In genomic region chr16:83689385-83689831, GRCh38 we compare ENCODE assay signal across 8 cellular contexts.
A peak's percentile ranks its signal among the peaks of the same experiment; 100 is the strongest.
DNase-seq lines count a peak whose midpoint lies in the region; ATAC-seq and TF ChIP-seq lines count a peak whose summit lies in the region.

No MANE protein-coding gene starts in this region.

- no peaks in the 10 kb centered on the region for H3K27me3 ChIP-seq in kidney epithelial cell (ENCODE audit: control insufficient read depth, insufficient read depth, low read length)
- no peaks in the 10 kb centered on the region for H3K27me3 ChIP-seq in naive thymus-derived CD4-positive, alpha-beta T cell (ENCODE audit: control insufficient read depth in 2 of 2, insufficient read depth in 2 of 2, low read length in 2 of 2)

- no peak overlapping the region for H3K4me3 Mint-ChIP-seq in activated T-helper 17 cell treated with anti-CD3 and anti-CD28 coated beads, Interleukin-2, amount 50 U/mL, for 72 hours
- H3K4me3 Mint-ChIP-seq in naive thymus-derived CD4-positive, alpha-beta T cell = no peak overlapping the region

- no peak overlapping the region for H3K4me3 ChIP-seq in kidney epithelial cell (ENCODE audit: low read depth, low read length)
- H3K4me3 ChIP-seq in naive thymus-derived CD4-positive, alpha-beta T cell (ENCODE audit: low read length) = no peak overlapping the region

- no peaks in the 10 kb centered on the region for H3K36me3 Mint-ChIP-seq in activated T-helper 17 cell treated with anti-CD3 and anti-CD28 coated beads, Interleukin-2, amount 50 U/mL, for 72 hours (ENCODE audit: low read depth)
- no peaks in the 10 kb centered on the region for H3K36me3 Mint-ChIP-seq in naive thymus-derived CD4-positive, alpha-beta T cell

- POLR2A ChIA-PET in naive thymus-derived CD4-positive, alpha-beta T cell (lab: Charles Lee) = no interaction called here

- H3K4me1 Mint-ChIP-seq in activated T-helper 17 cell treated with anti-CD3 and anti-CD28 coated beads, Interleukin-2, amount 50 U/mL, for 72 hours = no peaks in the 10 kb centered on the region
- no peaks in the 10 kb centered on the region for H3K4me1 Mint-ChIP-seq in naive thymus-derived CD4-positive, alpha-beta T cell

- TF ChIP-seq CTCF in kidney epithelial cell (IDR thresholded peaks at IDR 0.05; ENCODE audit: insufficient read depth, low read length, poor library complexity, severe bottlenecking) = no peak

- peaks cover 19% of the 10 kb centered on the region for H3K27me3 Mint-ChIP-seq in activated T-helper 17 cell treated with anti-CD3 and anti-CD28 coated beads, Interleukin-2, amount 50 U/mL, for 72 hours
- H3K27me3 Mint-ChIP-seq in naive thymus-derived CD4-positive, alpha-beta T cell = peaks cover 0 to 20% (median 4%) of the 10 kb centered on the region in 5 donors

- no peaks in the 10 kb centered on the region for H3K4me1 ChIP-seq in naive thymus-derived CD4-positive, alpha-beta T cell (ENCODE audit: control insufficient read depth in 2 of 2, insufficient read depth in 2 of 2, low read length in 2 of 2)

- DNase-seq in EL (peak; percentile 97), kidney epithelial cell (ENCODE audit: low read depth) (peak; percentile 98), NCI-H146 treated with DMSO at 0.1 percent for 48 hours (lab: John Stamatoyannopoulos, UW; ENCODE audit: unreplicated experiment) (no peak), DMS 273 (lab: John Stamatoyannopoulos, UW; ENCODE audit: unreplicated experiment) (no peak), COLO668 (lab: John Stamatoyannopoulos, UW; ENCODE audit: unreplicated experiment) (no peak)
- DNase-seq in naive thymus-derived CD4-positive, alpha-beta T cell = no peak

- ATAC-seq in HG02970 (IDR thresholded peaks at IDR 0.05; ENCODE audit: low FRiP score, unreplicated experiment) = peak; percentile 60
- ATAC-seq in activated T-helper 17 cell treated with anti-CD3 and anti-CD28 coated beads, Interleukin-2, amount 50 U/mL, for 72 hours (replicated peaks) = peak; percentile 50
- ATAC-seq in naive thymus-derived CD4-positive, alpha-beta T cell = no peak

- H3K27ac Mint-ChIP-seq in activated T-helper 17 cell treated with anti-CD3 and anti-CD28 coated beads, Interleukin-2, amount 50 U/mL, for 72 hours = no peak overlapping the region
- no peak overlapping the region for H3K27ac Mint-ChIP-seq in naive thymus-derived CD4-positive, alpha-beta T cell

- H3K9me3 Mint-ChIP-seq in activated T-helper 17 cell treated with anti-CD3 and anti-CD28 coated beads, Interleukin-2, amount 50 U/mL, for 72 hours = no peaks in the 10 kb centered on the region
- H3K9me3 Mint-ChIP-seq in naive thymus-derived CD4-positive, alpha-beta T cell = peaks cover 0 to 3% (median 0%) of the 10 kb centered on the region in 11 donors

- intact Hi-C loops in naive thymus-derived CD4-positive, alpha-beta T cell (cut with micrococcal nuclease) = no loop called here

- no peaks in the 10 kb centered on the region for H3K36me3 ChIP-seq in kidney epithelial cell (ENCODE audit: control insufficient read depth, insufficient read depth, low read length)
- H3K36me3 ChIP-seq in naive thymus-derived CD4-positive, alpha-beta T cell (ENCODE audit: control insufficient read depth in 2 of 3, insufficient read depth in 3 of 3, low read length in 3 of 3) = no peaks in the 10 kb centered on the region

- CTCF ChIA-PET in naive thymus-derived CD4-positive, alpha-beta T cell (lab: Charles Lee) = no interaction called here

- H3K9me3 ChIP-seq in naive thymus-derived CD4-positive, alpha-beta T cell (ENCODE audit: control insufficient read depth in 2 of 3, low read length in 3 of 3) = no peaks in the 10 kb centered on the region

- H3K27ac ChIP-seq in naive thymus-derived CD4-positive, alpha-beta T cell (ENCODE audit: low read depth, low read length) = no peak overlapping the region

Comparison
In these comparisons a context has a peak if more than half of its experiments do, and no peak if none do; other contexts are left out.
1. DNase-seq: peak in EL (single experiment) and kidney epithelial cell (single experiment); none in naive thymus-derived CD4-positive, alpha-beta T cell (0 of 9), NCI-H146 treated with DMSO at 0.1 percent for 48 hours (single experiment), DMS 273 (single experiment) and COLO668 (single experiment).